27 cellular contexts compared by ENCODE assay signal in the genomic region with DNA sequence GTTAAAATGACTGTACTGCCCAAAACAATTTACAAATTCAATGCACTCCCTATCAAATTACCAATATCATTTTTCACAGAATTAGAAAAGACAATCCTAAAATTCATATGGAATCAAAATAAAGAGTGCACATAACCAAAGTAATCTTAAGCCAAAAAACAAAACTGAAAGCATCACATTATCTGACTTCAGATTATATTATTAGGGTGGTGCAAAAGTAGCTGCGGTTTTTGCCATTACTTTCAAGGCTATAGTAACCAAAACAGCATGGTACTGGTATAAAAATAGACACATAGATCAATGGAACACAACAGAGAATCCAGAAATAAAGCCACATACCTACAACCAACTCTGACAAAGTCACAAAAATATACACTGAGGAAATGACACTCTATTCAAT.
"Had no signal": no experiment of that assay in that cellular context is flagged by ENCODE, and none has a peak within 500 bp of the region (broad histone marks: within the 10 kb centered on the region; RNA-seq: fewer than 3 reads in every experiment).

No MANE protein-coding gene starts in this region.

- H3K27ac ChIP-seq: colonic mucosa, epithelial cell of prostate, esophagus squamous epithelium, gastrocnemius medialis, hepatocyte, lower lobe of right lung had no signal

- H3K4me2 ChIP-seq: hepatocyte had no signal

- DNase-seq: colonic mucosa; cortex of kidney; effector CD8-positive, alpha-beta T cell; effector memory CD8-positive, alpha-beta T cell; endodermal cell; erythroblast; esophagus squamous epithelium; foreskin fibroblast; foreskin melanocyte; gastrocnemius medialis; glutamatergic neuron; head of caudate nucleus; hypothalamus; immature natural killer cell; islet precursor cell; kidney; kidney glomerular epithelial cell; left colon; left ventricle myocardium superior; lower lobe of right lung; mucosa of descending colon; naive B cell had no signal

- H3K4me1 ChIP-seq: colonic mucosa, esophagus squamous epithelium, gastrocnemius medialis, lower lobe of right lung had no signal

- FAIRE-seq: endometrium, kidney had no signal

- H3K4me3 ChIP-seq: colonic mucosa, esophagus squamous epithelium, gastrocnemius medialis, hepatocyte, lower lobe of right lung, mucosa of descending colon had no signal

- H2AFZ ChIP-seq: hepatocyte had no signal

- H3K36me3 ChIP-seq: colonic mucosa, esophagus squamous epithelium, gastrocnemius medialis, lower lobe of right lung had no signal

- ATAC-seq: effector memory CD8-positive, alpha-beta T cell; esophagus mucosa; gastrocnemius medialis; left colon; left lobe of liver; left ventricle myocardium superior; lower lobe of right lung; mucosa of descending colon had no signal

- H3K79me2 ChIP-seq: hepatocyte had no signal

- H3K27me3 ChIP-seq: colonic mucosa, esophagus squamous epithelium, gastrocnemius medialis, hepatocyte had no signal

- H3K9me3 ChIP-seq: colonic mucosa, esophagus squamous epithelium, gastrocnemius medialis, lower lobe of right lung had no signal
